8 cellular contexts compared by ENCODE assay signal in the genomic region with DNA sequence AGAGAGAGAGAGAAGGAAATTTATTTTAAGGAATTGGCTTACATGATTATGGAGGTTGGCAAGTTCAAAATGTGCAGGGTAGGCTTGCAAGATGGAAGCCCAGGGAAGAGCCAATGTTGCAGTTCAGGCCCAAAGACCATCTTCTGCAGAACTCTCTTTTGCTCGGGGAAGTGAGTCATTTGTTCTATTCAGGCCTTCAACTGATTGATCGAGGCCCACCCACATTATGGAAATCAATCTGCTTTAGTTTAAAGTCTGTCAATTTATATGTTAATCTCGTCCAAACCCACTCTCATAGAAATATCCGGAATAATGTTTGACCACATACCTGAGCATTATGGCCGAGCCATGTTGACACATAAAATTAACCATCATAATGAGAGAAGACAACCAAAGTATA.
"Had no signal": no experiment of that assay in that cellular context is flagged by ENCODE, and none has a peak within 500 bp of the region (broad histone marks: within the 10 kb centered on the region; RNA-seq: fewer than 3 reads in every experiment).

No MANE protein-coding gene starts in this region.

- H3K4me3 ChIP-seq: GM12878 had no signal

- ATAC-seq: GM12878 had no signal

- DNase-seq: GDM1, GF-D8 had no signal

- FAIRE-seq: G401.6, GM12878, GM12891, GM12892, GM18507, GM19239 had no signal
